Comparison of ENCODE assay signal across 18 cellular contexts in the genomic region with DNA sequence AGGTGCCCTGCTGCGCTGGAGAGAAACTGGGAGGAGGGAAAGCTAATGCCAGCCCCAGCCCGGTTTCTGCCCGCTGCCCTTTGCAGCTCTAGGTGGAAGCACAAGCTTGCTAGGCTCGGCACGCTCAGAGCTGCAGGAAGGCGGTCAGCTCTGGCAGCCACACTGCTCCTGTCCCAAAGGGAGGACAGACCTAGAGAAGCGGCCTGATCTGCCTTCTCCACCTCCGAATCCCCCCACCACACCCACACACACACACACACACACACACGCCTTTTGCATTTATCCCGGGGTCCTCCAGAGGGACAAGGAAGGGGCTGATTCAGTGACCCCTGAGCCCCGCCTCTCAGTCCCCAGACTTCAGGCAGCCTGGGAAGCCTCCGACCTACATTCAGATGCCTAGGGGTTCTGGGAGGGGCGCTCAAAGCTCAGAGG.
DNase-seq lines count a peak whose midpoint lies in the region; ATAC-seq, FAIRE-seq and TF ChIP-seq lines count a peak whose summit lies in the region.
"Had no signal": no experiment of that assay in that cellular context is flagged by ENCODE, and none has a peak within 500 bp of the region (broad histone marks: within the 10 kb centered on the region; RNA-seq: fewer than 3 reads in every experiment).

No MANE protein-coding gene starts in this region.

- TF ChIP-seq CTCF in left ventricle myocardium inferior (IDR thresholded peaks at IDR 0.05; ENCODE audit: borderline replicate concordance) (no peak), H1 (IDR thresholded peaks at IDR 0.05; ENCODE audit: control extremely low read depth in 1 of 3, insufficient read depth in 1 of 3, low read depth in 1 of 3, low read length in 3 of 3) (no peak), nephron progenitor cell (IDR thresholded peaks at IDR 0.05) (no peak), A673 (conservative IDR thresholded peaks at IDR 0.05; ENCODE audit: low read depth, low read length) (no peak)

- H3K27me3 ChIP-seq in right cardiac atrium (ENCODE audit: control insufficient read depth, insufficient read depth) (no peaks in the 10 kb centered on the region), left ventricle myocardium inferior (ENCODE audit: low read depth) (peaks cover 51% of the 10 kb centered on the region), H1 (replicated peaks in 1 of 4; ENCODE audit: control insufficient read depth in 3 of 4, extremely low read depth in 1 of 4, insufficient read depth in 3 of 4, low read length in 3 of 4) (no peaks in the 10 kb centered on the region), A673 (replicated peaks; ENCODE audit: insufficient read depth, low read depth, low read length, poor library complexity) (no peaks in the 10 kb centered on the region)

- H2BK15ac ChIP-seq in H1 (ENCODE audit: low read length): 0 out of 2 replicates have a peak overlapping the region, but pooled peaks have one; percentile 72

- H3K4me2 ChIP-seq in H1 (ENCODE audit: insufficient read depth in 1 of 2, low read depth in 2 of 2, low read length in 2 of 2): peak overlapping the region; percentile 1 to 26; a peak in 2 of 4 replicates

- no peaks in the 10 kb centered on the region for H3K9me3 ChIP-seq in right cardiac atrium (ENCODE audit: control insufficient read depth, low read length)
- peaks cover 7% of the 10 kb centered on the region for H3K9me3 ChIP-seq in left ventricle myocardium inferior (replicated peaks)
- peaks cover 0 to 9% of the 10 kb centered on the region in 2 experiments; a peak in 1 of 4 replicates for H3K9me3 ChIP-seq in H1 (ENCODE audit: insufficient read depth in 2 of 2, low read depth in 1 of 2, low read length in 1 of 2)
- H3K9me3 ChIP-seq in A673 (ENCODE audit: low read depth, low read length, poor library complexity, severe bottlenecking): no peaks in the 10 kb centered on the region
- H3K9me3 ChIP-seq: prostate gland, SK-N-SH had no signal

- H2AK5ac ChIP-seq in H1 (ENCODE audit: low read depth, low read length): no peak overlapping the region

- peak overlapping the region; percentile 36 for H3K27ac ChIP-seq in right cardiac atrium (ENCODE audit: low read length)
- H3K27ac ChIP-seq in left ventricle myocardium inferior (replicated peaks): no peak overlapping the region
- H3K27ac ChIP-seq in H1 (ENCODE audit: low read depth, low read length): no peak overlapping the region
- H3K27ac ChIP-seq in A673 (ENCODE audit: low read depth, low read length, poor library complexity, severe bottlenecking): no peak overlapping the region

- no peak overlapping the region for H3K14ac ChIP-seq in H1 (ENCODE audit: insufficient read length)

- H4K20me1 ChIP-seq in H1 (replicated peaks in 1 of 2; ENCODE audit: control insufficient read depth in 1 of 2, insufficient read depth in 2 of 2, low read length in 2 of 2): no peaks in the 10 kb centered on the region

- peaks cover 32% of the 10 kb centered on the region for H3K9me3 Mint-ChIP-seq in nephron progenitor cell
- H3K9me3 Mint-ChIP-seq in T-helper 2 cell treated with Interferon-gamma antibody and Interleukin-4, amounts not matched to agents 5 μg/mL and 100 μg/mL, for 36 hours: peaks cover 9% of the 10 kb centered on the region

- no peaks in the 10 kb centered on the region for H3K79me2 ChIP-seq in H1 (ENCODE audit: control insufficient read depth in 1 of 2, insufficient read depth in 2 of 2, low read length in 2 of 2)

- intact Hi-C loops in right cardiac atrium (cut with DNase I): loop anchor here in 1 of 4 donors (5.0 kb wide), 2 partner anchors 417 to 1902 kb away; partner anchors contain the start of gene SOX9
- intact Hi-C loops in left ventricle myocardium inferior (cut with micrococcal nuclease): no loop called here
- intact Hi-C loops in A673 (cut with micrococcal nuclease; ENCODE audit: unreplicated experiment): no loop called here

- H3K4me3 ChIP-seq in right cardiac atrium (ENCODE audit: low read length): no peak overlapping the region
- H3K4me3 ChIP-seq in left ventricle myocardium inferior: no peak overlapping the region
- peak overlapping the region in 1 of 4 experiments; percentile 5; a peak in 1 of 8 replicates for H3K4me3 ChIP-seq in H1 (ENCODE audit: extremely low read depth in 1 of 4, insufficient read depth in 2 of 4, low read depth in 3 of 4, low read length in 4 of 4)
- no peak overlapping the region for H3K4me3 ChIP-seq in A673 (ENCODE audit: low read depth, low read length, poor library complexity, severe bottlenecking)
- H3K4me3 ChIP-seq: prostate gland had no signal

- no peak overlapping the region for H2BK120ac ChIP-seq in H1 (replicated peaks; ENCODE audit: low read depth, low read length)

- H3K4me3 Mint-ChIP-seq in nephron progenitor cell: peak overlapping the region; percentile 57
- H3K4me3 Mint-ChIP-seq in T-helper 2 cell treated with Interferon-gamma antibody and Interleukin-4, amounts not matched to agents 5 μg/mL and 100 μg/mL, for 36 hours: no peak overlapping the region
- H3K4me3 Mint-ChIP-seq: activated CD4-positive, alpha-beta memory T cell treated with anti-CD3 and anti-CD28 coated beads for 36 hours had no signal

- H3K27me3 Mint-ChIP-seq in nephron progenitor cell (ENCODE audit: low read depth, poor library complexity): peaks cover 28% of the 10 kb centered on the region
- peaks cover 7% of the 10 kb centered on the region for H3K27me3 Mint-ChIP-seq in T-helper 2 cell treated with Interferon-gamma antibody and Interleukin-4, amounts not matched to agents 5 μg/mL and 100 μg/mL, for 36 hours (ENCODE audit: low read depth)

- H2BK20ac ChIP-seq in H1 (ENCODE audit: low read length): 0 out of 2 replicates have a peak overlapping the region, but pooled peaks have one; percentile 72

- H3K36me3 ChIP-seq in left ventricle myocardium inferior (no peaks in the 10 kb centered on the region), H1 (ENCODE audit: control insufficient read depth in 2 of 4, insufficient read depth in 4 of 4, low read length in 3 of 4) (no peaks in the 10 kb centered on the region), A673 (ENCODE audit: insufficient read depth, low read length, poor library complexity, severe bottlenecking) (no peaks in the 10 kb centered on the region)
- H3K36me3 ChIP-seq: prostate gland had no signal

- H3K4me1 Mint-ChIP-seq in nephron progenitor cell: peaks cover 34% of the 10 kb centered on the region
- no peaks in the 10 kb centered on the region for H3K4me1 Mint-ChIP-seq in T-helper 2 cell treated with Interferon-gamma antibody and Interleukin-4, amounts not matched to agents 5 μg/mL and 100 μg/mL, for 36 hours (ENCODE audit: low read depth)

- peak overlapping the region; percentile 75 for H3K27ac Mint-ChIP-seq in nephron progenitor cell
- no peak overlapping the region for H3K27ac Mint-ChIP-seq in T-helper 2 cell treated with Interferon-gamma antibody and Interleukin-4, amounts not matched to agents 5 μg/mL and 100 μg/mL, for 36 hours
- H3K27ac Mint-ChIP-seq: activated CD4-positive, alpha-beta memory T cell treated with anti-CD3 and anti-CD28 coated beads for 36 hours had no signal

- peak overlapping the region; percentile 7 for H4K91ac ChIP-seq in H1 (replicated peaks; ENCODE audit: insufficient read length, low read length)

- no peak overlapping the region for H3K56ac ChIP-seq in H1 (replicated peaks; ENCODE audit: insufficient read length, low read depth, low read length)

- TF ChIP-seq RAD21 in H1 (IDR thresholded peaks at IDR 0.05 in 1 of 2, conservative IDR thresholded peaks at IDR 0.05 in 1 of 2; ENCODE audit: low read depth in 2 of 2, low read length in 2 of 2): no peak

- POLR2A ChIA-PET in H1 (lab: Charles Lee; ENCODE audit: partially characterized antibody): interaction anchor here (0.6 to 1.4 kb wide), 2 partner anchors 26 to 63 kb away, joined by 3 to 5 read pairs; no protein-coding TSS in a partner anchor
- POLR2A ChIA-PET in A673 (lab: Charles Lee; ENCODE audit: low non-redundant PET): no interaction called here

- no peak overlapping the region for H3K23ac ChIP-seq in H1 (ENCODE audit: insufficient read length)

- no peak for ATAC-seq in right cardiac atrium
- ATAC-seq in GM21390 (IDR thresholded peaks at IDR 0.05; ENCODE audit: unreplicated experiment): no peak

- TF ChIP-seq EP300 in H1 (IDR thresholded peaks at IDR 0.05; ENCODE audit: borderline replicate concordance in 1 of 2, low read depth in 2 of 2, low read length in 2 of 2): no peak

- no peak overlapping the region; the same call in 1 of the 2 replicates for H4K8ac ChIP-seq in H1 (ENCODE audit: extremely low read depth, insufficient read depth, low read length)

- 68% methylated on average over 13 of the region's 13 CpGs for WGBS in right cardiac atrium
- WGBS in H1 (ENCODE audit: extremely low coverage in 1 of 2, insufficient coverage in 1 of 2, insufficient read length in 1 of 2, insufficient replicate concordance in 2 of 2, low coverage in 1 of 2, low lambda C conversion rate in 2 of 2, missing lambda C conversion rate in 1 of 2), 2 experiments: 47% methylated on average over 13 of the region's 13 CpGs; no CpG with 5 or more reads in 1 of the 2 experiments

- TF ChIP-seq POLR2A in H1 (IDR thresholded peaks at IDR 0.05; ENCODE audit: control extremely low read depth in 1 of 2, low read depth in 2 of 2, low read length in 2 of 2): no peak

- CTCF ChIA-PET in H1 (lab: Charles Lee; ENCODE audit: partially characterized antibody) (interaction anchor here (0.6 to 3.8 kb wide), 37 partner anchors 9 to 1769 kb away, joined by 3 to 14 read pairs (median 4); partner anchors contain the start of gene SOX9), A673 (lab: Charles Lee) (interaction anchor here (0.8 to 1.8 kb wide), 2 partner anchors 18 to 418 kb away, joined by 3 to 9 read pairs; partner anchors contain the start of gene SOX9)

- H3K79me1 ChIP-seq in H1 (ENCODE audit: low read depth, low read length): no peaks in the 10 kb centered on the region

- DNase-seq in right cardiac atrium (peak in 1 of 3 donors; percentile 61), left ventricle myocardium inferior (no peak), H1 (ENCODE audit: low read depth in 1 of 2, low spot score in 2 of 2) (peak in 1 of 2 experiments; percentile 70), nephron progenitor cell (peak; percentile 34), A673 (ENCODE audit: low spot score) (no peak)
- no peak for DNase-seq in activated T-cell treated with anti-CD3 and anti-CD28 coated beads, Interleukin-2, amount 50 U/mL, for 1 hour
- no peak for DNase-seq in T-helper 2 cell treated with Interferon-gamma antibody and Interleukin-4, amounts not matched to agents 5 μg/mL and 100 μg/mL, for 36 hours (ENCODE audit: low spot score)
- DNase-seq: activated CD4-positive, alpha-beta memory T cell treated with anti-CD3 and anti-CD28 coated beads for 36 hours; DMS79 treated with DMSO at 0.1 percent for 48 hours; GM23248; NCI-H1694; NCI-H524 treated with DMSO at 0.1 percent for 48 hours; OCI-M1; SK-N-SH had no signal

- H3K4ac ChIP-seq in H1 (replicated peaks; ENCODE audit: insufficient read length, low read depth, low read length): no peak overlapping the region

- H4K5ac ChIP-seq in H1 (ENCODE audit: insufficient read length, low read depth, low read length): no peak overlapping the region

- H2BK12ac ChIP-seq in H1 (ENCODE audit: low read depth, low read length): peak overlapping the region; percentile 81; the same call in 1 of the 2 replicates

- H3K4me1 ChIP-seq in right cardiac atrium (ENCODE audit: control insufficient read depth, insufficient read depth, low read length): peaks cover 2% of the 10 kb centered on the region
- H3K4me1 ChIP-seq in left ventricle myocardium inferior: peaks cover 12% of the 10 kb centered on the region
- peaks cover 7 to 16% (median 10%) of the 10 kb centered on the region in 4 experiments for H3K4me1 ChIP-seq in H1 (replicated peaks in 1 of 4; ENCODE audit: control insufficient read depth in 3 of 4, insufficient read depth in 4 of 4, low read length in 3 of 4)
- peaks cover 8% of the 10 kb centered on the region for H3K4me1 ChIP-seq in A673 (ENCODE audit: insufficient read depth, low read length, poor library complexity, severe bottlenecking)
- H3K4me1 ChIP-seq: prostate gland had no signal

- H3K18ac ChIP-seq in H1 (ENCODE audit: extremely low read depth, low read length): peak overlapping the region; percentile 32

- FAIRE-seq in H1 (lab: Jason Lieb, UNC): no peak
- FAIRE-seq: A204.1, colon had no signal

- H3K36me3 Mint-ChIP-seq in nephron progenitor cell (ENCODE audit: low read depth): peaks cover 18% of the 10 kb centered on the region
- H3K36me3 Mint-ChIP-seq in T-helper 2 cell treated with Interferon-gamma antibody and Interleukin-4, amounts not matched to agents 5 μg/mL and 100 μg/mL, for 36 hours (ENCODE audit: low read depth): no peaks in the 10 kb centered on the region
- H3K36me3 Mint-ChIP-seq: activated CD4-positive, alpha-beta memory T cell treated with anti-CD3 and anti-CD28 coated beads for 36 hours had no signal

- 0 out of 2 replicates have a peak overlapping the region, but pooled peaks have one; percentile 25 for H2AFZ ChIP-seq in H1 (ENCODE audit: low read length)

- no TSS peak for BruUV-seq in A673 (replicated peaks; lab: Mats Ljungman, UMichigan)

- no peak overlapping the region for H2BK5ac ChIP-seq in H1 (ENCODE audit: low read depth, low read length)

- no peaks in the 10 kb centered on the region for H3K23me2 ChIP-seq in H1 (ENCODE audit: low read depth, low read length)

- H3K9ac ChIP-seq in H1 (replicated peaks in 1 of 4; ENCODE audit: extremely low read depth in 1 of 4, low read depth in 3 of 4, low read length in 3 of 4): no peak overlapping the region
